ENCODE assay signal across 2 cellular contexts in the genomic region with DNA sequence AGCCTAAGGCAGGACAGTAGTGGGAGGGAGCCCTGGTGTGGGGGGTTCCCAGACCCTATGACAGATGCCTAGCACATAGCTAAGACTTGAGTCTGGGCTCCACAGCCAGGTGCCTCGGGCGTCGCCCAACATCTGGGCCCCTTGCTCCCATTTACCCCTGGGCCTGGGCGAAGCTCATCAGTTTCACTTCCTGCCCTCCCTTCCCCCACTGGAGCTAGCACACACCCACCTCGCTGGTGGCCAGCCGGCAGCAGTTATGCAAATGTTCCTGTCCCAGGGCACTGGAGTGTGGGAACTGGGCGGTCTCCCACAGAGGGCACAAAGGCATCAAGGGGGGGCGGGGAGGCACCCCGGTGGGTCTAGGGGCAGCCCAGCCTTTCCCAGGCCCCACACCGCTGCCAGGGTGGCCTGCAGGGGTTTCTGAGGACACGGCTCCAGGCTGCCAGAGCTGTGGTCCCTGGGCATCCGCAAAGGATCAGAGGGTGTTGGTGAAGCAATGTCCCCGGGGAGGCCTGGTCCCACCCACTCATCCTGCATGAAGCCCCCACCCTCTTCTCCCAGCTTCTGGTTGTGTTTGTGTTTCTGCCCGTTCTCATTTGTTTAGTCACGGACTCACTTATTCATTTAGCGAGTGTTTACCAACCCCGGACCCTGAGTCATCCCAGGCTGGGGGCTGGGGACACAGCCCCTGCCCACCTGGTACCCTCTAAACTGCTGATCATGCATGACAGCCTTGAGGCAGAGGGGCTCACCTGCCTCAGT.
TF ChIP-seq lines count a peak whose summit lies in the region.

No MANE protein-coding gene starts in this region.

TF ChIP-seq in Ishikawa, 13 proteins besides CTCF, POLR2A, EP300 and RAD21 (continued from another document):
- TF ChIP-seq, protein P1, sequence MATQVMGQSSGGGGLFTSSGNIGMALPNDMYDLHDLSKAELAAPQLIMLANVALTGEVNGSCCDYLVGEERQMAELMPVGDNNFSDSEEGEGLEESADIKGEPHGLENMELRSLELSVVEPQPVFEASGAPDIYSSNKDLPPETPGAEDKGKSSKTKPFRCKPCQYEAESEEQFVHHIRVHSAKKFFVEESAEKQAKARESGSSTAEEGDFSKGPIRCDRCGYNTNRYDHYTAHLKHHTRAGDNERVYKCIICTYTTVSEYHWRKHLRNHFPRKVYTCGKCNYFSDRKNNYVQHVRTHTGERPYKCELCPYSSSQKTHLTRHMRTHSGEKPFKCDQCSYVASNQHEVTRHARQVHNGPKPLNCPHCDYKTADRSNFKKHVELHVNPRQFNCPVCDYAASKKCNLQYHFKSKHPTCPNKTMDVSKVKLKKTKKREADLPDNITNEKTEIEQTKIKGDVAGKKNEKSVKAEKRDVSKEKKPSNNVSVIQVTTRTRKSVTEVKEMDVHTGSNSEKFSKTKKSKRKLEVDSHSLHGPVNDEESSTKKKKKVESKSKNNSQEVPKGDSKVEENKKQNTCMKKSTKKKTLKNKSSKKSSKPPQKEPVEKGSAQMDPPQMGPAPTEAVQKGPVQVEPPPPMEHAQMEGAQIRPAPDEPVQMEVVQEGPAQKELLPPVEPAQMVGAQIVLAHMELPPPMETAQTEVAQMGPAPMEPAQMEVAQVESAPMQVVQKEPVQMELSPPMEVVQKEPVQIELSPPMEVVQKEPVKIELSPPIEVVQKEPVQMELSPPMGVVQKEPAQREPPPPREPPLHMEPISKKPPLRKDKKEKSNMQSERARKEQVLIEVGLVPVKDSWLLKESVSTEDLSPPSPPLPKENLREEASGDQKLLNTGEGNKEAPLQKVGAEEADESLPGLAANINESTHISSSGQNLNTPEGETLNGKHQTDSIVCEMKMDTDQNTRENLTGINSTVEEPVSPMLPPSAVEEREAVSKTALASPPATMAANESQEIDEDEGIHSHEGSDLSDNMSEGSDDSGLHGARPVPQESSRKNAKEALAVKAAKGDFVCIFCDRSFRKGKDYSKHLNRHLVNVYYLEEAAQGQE (IDR thresholded peaks at IDR 0.05; ENCODE audit: low read depth), result 0 out of 2 replicates have a peak, but pooled peaks have one; percentile 10
- TF ChIP-seq YY1 (IDR thresholded peaks at IDR 0.05; ENCODE audit: low read depth) (no peak), TEAD4 (IDR thresholded peaks at IDR 0.05) (0 out of 2 replicates have a peak, but pooled peaks have one; percentile 42), ZBTB7A (IDR thresholded peaks at IDR 0.05; ENCODE audit: low read depth) (0 out of 2 replicates have a peak, but pooled peaks have one; percentile 47), CEBPB (IDR thresholded peaks at IDR 0.05) (no peak), CREB1 (IDR thresholded peaks at IDR 0.05; ENCODE audit: low read depth) (no peak), TCF12 (IDR thresholded peaks at IDR 0.05; ENCODE audit: low read depth) (peak; percentile 78), EGR1 (IDR thresholded peaks at IDR 0.05) (no peak)
- TF ChIP-seq, protein P2, sequence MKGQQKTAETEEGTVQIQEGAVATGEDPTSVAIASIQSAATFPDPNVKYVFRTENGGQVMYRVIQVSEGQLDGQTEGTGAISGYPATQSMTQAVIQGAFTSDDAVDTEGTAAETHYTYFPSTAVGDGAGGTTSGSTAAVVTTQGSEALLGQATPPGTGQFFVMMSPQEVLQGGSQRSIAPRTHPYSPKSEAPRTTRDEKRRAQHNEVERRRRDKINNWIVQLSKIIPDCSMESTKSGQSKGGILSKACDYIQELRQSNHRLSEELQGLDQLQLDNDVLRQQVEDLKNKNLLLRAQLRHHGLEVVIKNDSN (IDR thresholded peaks at IDR 0.05), result no peak

TF ChIP-seq in WTC11, 78 proteins besides CTCF, POLR2A, EP300 and RAD21 (continued from another document):
- TF ChIP-seq, protein P3, sequence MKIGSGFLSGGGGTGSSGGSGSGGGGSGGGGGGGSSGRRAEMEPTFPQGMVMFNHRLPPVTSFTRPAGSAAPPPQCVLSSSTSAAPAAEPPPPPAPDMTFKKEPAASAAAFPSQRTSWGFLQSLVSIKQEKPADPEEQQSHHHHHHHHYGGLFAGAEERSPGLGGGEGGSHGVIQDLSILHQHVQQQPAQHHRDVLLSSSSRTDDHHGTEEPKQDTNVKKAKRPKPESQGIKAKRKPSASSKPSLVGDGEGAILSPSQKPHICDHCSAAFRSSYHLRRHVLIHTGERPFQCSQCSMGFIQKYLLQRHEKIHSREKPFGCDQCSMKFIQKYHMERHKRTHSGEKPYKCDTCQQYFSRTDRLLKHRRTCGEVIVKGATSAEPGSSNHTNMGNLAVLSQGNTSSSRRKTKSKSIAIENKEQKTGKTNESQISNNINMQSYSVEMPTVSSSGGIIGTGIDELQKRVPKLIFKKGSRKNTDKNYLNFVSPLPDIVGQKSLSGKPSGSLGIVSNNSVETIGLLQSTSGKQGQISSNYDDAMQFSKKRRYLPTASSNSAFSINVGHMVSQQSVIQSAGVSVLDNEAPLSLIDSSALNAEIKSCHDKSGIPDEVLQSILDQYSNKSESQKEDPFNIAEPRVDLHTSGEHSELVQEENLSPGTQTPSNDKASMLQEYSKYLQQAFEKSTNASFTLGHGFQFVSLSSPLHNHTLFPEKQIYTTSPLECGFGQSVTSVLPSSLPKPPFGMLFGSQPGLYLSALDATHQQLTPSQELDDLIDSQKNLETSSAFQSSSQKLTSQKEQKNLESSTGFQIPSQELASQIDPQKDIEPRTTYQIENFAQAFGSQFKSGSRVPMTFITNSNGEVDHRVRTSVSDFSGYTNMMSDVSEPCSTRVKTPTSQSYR (CRISPR knock-in tag; IDR thresholded peaks at IDR 0.05), result peak; percentile 91
- TF ChIP-seq SP1 (CRISPR knock-in tag; conservative IDR thresholded peaks at IDR 0.05) (0 out of 2 replicates have a peak, but pooled peaks have one; percentile 26), ZNF317 (CRISPR knock-in tag; IDR thresholded peaks at IDR 0.05; ENCODE audit: borderline replicate concordance, low read depth) (peak; percentile 67; the same call in 1 of the 2 replicates), NR2C2 (CRISPR knock-in tag; IDR thresholded peaks at IDR 0.05) (0 out of 2 replicates have a peak, but pooled peaks have one; percentile 37), SMAD3 (CRISPR knock-in tag; IDR thresholded peaks at IDR 0.05; ENCODE audit: borderline replicate concordance) (no peak), FOXK1 (CRISPR knock-in tag; IDR thresholded peaks at IDR 0.05) (no peak), TEAD1 (CRISPR knock-in tag; IDR thresholded peaks at IDR 0.05) (peak; percentile 28; the same call in 1 of the 2 replicates), GABPB1 (CRISPR knock-in tag; IDR thresholded peaks at IDR 0.05) (no peak; the same call in 1 of the 2 replicates), ZBTB21 (CRISPR knock-in tag; IDR thresholded peaks at IDR 0.05; ENCODE audit: borderline replicate concordance) (no peak), ZNF423 (CRISPR knock-in tag; IDR thresholded peaks at IDR 0.05) (peak; percentile 96)
- TF ChIP-seq, protein P4, sequence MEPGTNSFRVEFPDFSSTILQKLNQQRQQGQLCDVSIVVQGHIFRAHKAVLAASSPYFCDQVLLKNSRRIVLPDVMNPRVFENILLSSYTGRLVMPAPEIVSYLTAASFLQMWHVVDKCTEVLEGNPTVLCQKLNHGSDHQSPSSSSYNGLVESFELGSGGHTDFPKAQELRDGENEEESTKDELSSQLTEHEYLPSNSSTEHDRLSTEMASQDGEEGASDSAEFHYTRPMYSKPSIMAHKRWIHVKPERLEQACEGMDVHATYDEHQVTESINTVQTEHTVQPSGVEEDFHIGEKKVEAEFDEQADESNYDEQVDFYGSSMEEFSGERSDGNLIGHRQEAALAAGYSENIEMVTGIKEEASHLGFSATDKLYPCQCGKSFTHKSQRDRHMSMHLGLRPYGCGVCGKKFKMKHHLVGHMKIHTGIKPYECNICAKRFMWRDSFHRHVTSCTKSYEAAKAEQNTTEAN (CRISPR knock-in tag; IDR thresholded peaks at IDR 0.05), result 0 out of 2 replicates have a peak, but pooled peaks have one; percentile 52
- TF ChIP-seq, protein P5, sequence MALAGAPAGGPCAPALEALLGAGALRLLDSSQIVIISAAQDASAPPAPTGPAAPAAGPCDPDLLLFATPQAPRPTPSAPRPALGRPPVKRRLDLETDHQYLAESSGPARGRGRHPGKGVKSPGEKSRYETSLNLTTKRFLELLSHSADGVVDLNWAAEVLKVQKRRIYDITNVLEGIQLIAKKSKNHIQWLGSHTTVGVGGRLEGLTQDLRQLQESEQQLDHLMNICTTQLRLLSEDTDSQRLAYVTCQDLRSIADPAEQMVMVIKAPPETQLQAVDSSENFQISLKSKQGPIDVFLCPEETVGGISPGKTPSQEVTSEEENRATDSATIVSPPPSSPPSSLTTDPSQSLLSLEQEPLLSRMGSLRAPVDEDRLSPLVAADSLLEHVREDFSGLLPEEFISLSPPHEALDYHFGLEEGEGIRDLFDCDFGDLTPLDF (CRISPR knock-in tag; IDR thresholded peaks at IDR 0.05), result 0 out of 2 replicates have a peak, but pooled peaks have one; percentile 35
- TF ChIP-seq, protein P6, sequence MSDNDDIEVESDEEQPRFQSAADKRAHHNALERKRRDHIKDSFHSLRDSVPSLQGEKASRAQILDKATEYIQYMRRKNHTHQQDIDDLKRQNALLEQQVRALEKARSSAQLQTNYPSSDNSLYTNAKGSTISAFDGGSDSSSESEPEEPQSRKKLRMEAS (CRISPR knock-in tag; IDR thresholded peaks at IDR 0.05), result peak; percentile 43; the same call in 1 of the 2 replicates
- TF ChIP-seq, protein P7, sequence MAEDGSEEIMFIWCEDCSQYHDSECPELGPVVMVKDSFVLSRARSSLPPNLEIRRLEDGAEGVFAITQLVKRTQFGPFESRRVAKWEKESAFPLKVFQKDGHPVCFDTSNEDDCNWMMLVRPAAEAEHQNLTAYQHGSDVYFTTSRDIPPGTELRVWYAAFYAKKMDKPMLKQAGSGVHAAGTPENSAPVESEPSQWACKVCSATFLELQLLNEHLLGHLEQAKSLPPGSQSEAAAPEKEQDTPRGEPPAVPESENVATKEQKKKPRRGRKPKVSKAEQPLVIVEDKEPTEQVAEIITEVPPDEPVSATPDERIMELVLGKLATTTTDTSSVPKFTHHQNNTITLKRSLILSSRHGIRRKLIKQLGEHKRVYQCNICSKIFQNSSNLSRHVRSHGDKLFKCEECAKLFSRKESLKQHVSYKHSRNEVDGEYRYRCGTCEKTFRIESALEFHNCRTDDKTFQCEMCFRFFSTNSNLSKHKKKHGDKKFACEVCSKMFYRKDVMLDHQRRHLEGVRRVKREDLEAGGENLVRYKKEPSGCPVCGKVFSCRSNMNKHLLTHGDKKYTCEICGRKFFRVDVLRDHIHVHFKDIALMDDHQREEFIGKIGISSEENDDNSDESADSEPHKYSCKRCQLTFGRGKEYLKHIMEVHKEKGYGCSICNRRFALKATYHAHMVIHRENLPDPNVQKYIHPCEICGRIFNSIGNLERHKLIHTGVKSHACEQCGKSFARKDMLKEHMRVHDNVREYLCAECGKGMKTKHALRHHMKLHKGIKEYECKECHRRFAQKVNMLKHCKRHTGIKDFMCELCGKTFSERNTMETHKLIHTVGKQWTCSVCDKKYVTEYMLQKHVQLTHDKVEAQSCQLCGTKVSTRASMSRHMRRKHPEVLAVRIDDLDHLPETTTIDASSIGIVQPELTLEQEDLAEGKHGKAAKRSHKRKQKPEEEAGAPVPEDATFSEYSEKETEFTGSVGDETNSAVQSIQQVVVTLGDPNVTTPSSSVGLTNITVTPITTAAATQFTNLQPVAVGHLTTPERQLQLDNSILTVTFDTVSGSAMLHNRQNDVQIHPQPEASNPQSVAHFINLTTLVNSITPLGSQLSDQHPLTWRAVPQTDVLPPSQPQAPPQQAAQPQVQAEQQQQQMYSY (CRISPR knock-in tag; IDR thresholded peaks at IDR 0.05), result no peak
